Comparison of ENCODE assay signal across 8 cellular contexts in genomic region chr12:108618079-108618952, GRCh38. TPM values are rescaled to one million over a fixed set of nuclear protein-coding genes. Genes with fewer than 3 reads are reported as not detected.
DNase-seq lines count a peak whose midpoint lies in the region; ATAC-seq, FAIRE-seq and TF ChIP-seq lines count a peak whose summit lies in the region.

No MANE protein-coding gene starts in this region.

- intact Hi-C loops in posterior cingulate gyrus (cut with DNase I) (loop anchor here (1.0 to 2.0 kb wide), 2 partner anchors 48 to 55 kb away; no protein-coding TSS in a partner anchor), uterus (cut with DNase I; ENCODE audit: low total_unique reads) (loop anchor here (5.0 kb wide), 1 partner anchor 56 kb away; the partner anchor contains the start of genes ISCU and SART3)

- no peaks in the 10 kb centered on the region for H3K4me1 Mint-ChIP-seq in glutamatergic neuron (ENCODE audit: low read depth, unreplicated experiment)

- peak overlapping the region; percentile 1 to 91 for H3K27ac Mint-ChIP-seq in activated naive CD4-positive, alpha-beta T cell treated with anti-CD3 and anti-CD28 coated beads, Interleukin-2, amount 50 U/mL, for 72 hours
- no peak overlapping the region for H3K27ac Mint-ChIP-seq in glutamatergic neuron (ENCODE audit: unreplicated experiment)

- TF ChIP-seq POLR2A in uterus (IDR thresholded peaks at IDR 0.05) = no peak

- no peak overlapping the region for H3K4me3 Mint-ChIP-seq in glutamatergic neuron (ENCODE audit: unreplicated experiment)

- peaks cover 4% of the 10 kb centered on the region for H3K27me3 Mint-ChIP-seq in glutamatergic neuron (ENCODE audit: unreplicated experiment)

- H3K9me2 ChIP-seq in GM23248 (ENCODE audit: insufficient read depth) = no peaks in the 10 kb centered on the region

- H3K4me1 ChIP-seq in GM23248 (ENCODE audit: insufficient read depth) = peaks cover 11% of the 10 kb centered on the region; the same call in 1 of the 2 replicates
- H3K4me1 ChIP-seq in uterus = no peaks in the 10 kb centered on the region

- no peak for FAIRE-seq in D721Med (lab: Jason Lieb, UNC)

- H3K27me3 ChIP-seq in GM23248 (replicated peaks; ENCODE audit: insufficient read depth) (no peaks in the 10 kb centered on the region), uterus (no peaks in the 10 kb centered on the region)

- H3K36me3 Mint-ChIP-seq in activated naive CD4-positive, alpha-beta T cell treated with anti-CD3 and anti-CD28 coated beads, Interleukin-2, amount 50 U/mL, for 72 hours = peaks cover 13 to 41% of the 10 kb centered on the region in 2 donors
- H3K36me3 Mint-ChIP-seq in glutamatergic neuron (ENCODE audit: unreplicated experiment) = peaks cover 6% of the 10 kb centered on the region

- WGBS in GM23248 (ENCODE audit: low coverage in 1 of 2, low lambda C conversion rate in 2 of 2, missing lambda C conversion rate in 2 of 2), 2 experiments = 11 to 12% methylated on average over 16 of the region's 16 CpGs

- no peak overlapping the region for H3K4me2 ChIP-seq in GM23248 (ENCODE audit: unreplicated experiment)

- no peak overlapping the region for H3K9ac ChIP-seq in GM23248

- no peak overlapping the region for H2AFZ ChIP-seq in GM23248

- no peaks in the 10 kb centered on the region for H4K20me1 ChIP-seq in GM23248 (ENCODE audit: insufficient read depth)

- no peaks in the 10 kb centered on the region for H3K36me3 ChIP-seq in GM23248 (ENCODE audit: low read depth)
- H3K36me3 ChIP-seq in uterus = no peaks in the 10 kb centered on the region

- no peaks in the 10 kb centered on the region for H3K79me2 ChIP-seq in GM23248 (ENCODE audit: insufficient read depth)

- in situ Hi-C loops in GM23248 (cut with MboI) = loop anchor here (5.0 kb wide), 1 partner anchor 46 kb away; no protein-coding TSS in a partner anchor

- no peak overlapping the region for H3K4me3 ChIP-seq in GM23248
- H3K4me3 ChIP-seq in uterus = no peak overlapping the region

- H3K27ac ChIP-seq in GM23248 (no peak overlapping the region), uterus (no peak overlapping the region)

- TF ChIP-seq CTCF in D721Med (IDR thresholded peaks at IDR 0.05; ENCODE audit: insufficient read depth, missing control alignments) (peak; percentile 91), glutamatergic neuron (IDR thresholded peaks at IDR 0.05; ENCODE audit: partially characterized antibody, unreplicated experiment) (peak; percentile 99), uterus (IDR thresholded peaks at IDR 0.05) (peak; percentile 90 to 98 (median 92))

- no peaks in the 10 kb centered on the region for H3K9me3 ChIP-seq in GM23248 (ENCODE audit: low read depth)
- H3K9me3 ChIP-seq in uterus = no peaks in the 10 kb centered on the region

- peak; percentile 25 to 56 for ATAC-seq in activated naive CD4-positive, alpha-beta T cell treated with anti-CD3 and anti-CD28 coated beads, Interleukin-2, amount 50 U/mL, for 72 hours

- H3K9me3 Mint-ChIP-seq in activated naive CD4-positive, alpha-beta T cell treated with anti-CD3 and anti-CD28 coated beads, Interleukin-2, amount 50 U/mL, for 72 hours = peaks cover 0 to 6% of the 10 kb centered on the region in 2 donors
- H3K9me3 Mint-ChIP-seq in glutamatergic neuron (ENCODE audit: unreplicated experiment) = peaks cover 5% of the 10 kb centered on the region

- H3F3A ChIP-seq in GM23248 (ENCODE audit: insufficient read depth) = peaks cover 19% of the 10 kb centered on the region; the same call in 1 of the 2 replicates

- DNase-seq in D721Med (ENCODE audit: insufficient read length, low spot score) = peak; percentile 86
- peak; percentile 90 for DNase-seq in GM23248
- peak; percentile 39 for DNase-seq in NCI-H1092 treated with DMSO at 0.1 percent for 48 hours (lab: John Stamatoyannopoulos, UW)
- peak; percentile 25 for DNase-seq in SKM-1 (lab: John Stamatoyannopoulos, UW; ENCODE audit: unreplicated experiment)
- peak; percentile 80 to 83 for DNase-seq in activated naive CD4-positive, alpha-beta T cell treated with anti-CD3 and anti-CD28 coated beads, Interleukin-2, amount 50 U/mL, for 72 hours (ENCODE audit: low spot score in 2 of 2)
- peak; percentile 88 for DNase-seq in glutamatergic neuron
- peak; percentile 61 to 96 (median 81) for DNase-seq in posterior cingulate gyrus
- peak; percentile 80 to 83 for DNase-seq in uterus

RNA-seq across cellular contexts. Expression of gene SELPLG, which starts 15.4 kb away (rescaled TPM):
- 4.4 and 6.1 TPM in 2 replicates for total RNA-seq in GM23248 (2014; rRNA removed; shearing (Covaris generic))
- polyA plus RNA-seq in GM23248 (2016; fragmentation: Nextera tagmentation; extraction: Ambion mirVana) = 6.2 and 6.7 TPM in 2 replicates
- total RNA-seq in activated naive CD4-positive, alpha-beta T cell treated with anti-CD3 and anti-CD28 coated beads, Interleukin-2, amount 50 U/mL, for 72 hours = 10 to 100 TPM; 30.0 to 35.9 TPM
- 0.34 TPM for total RNA-seq in glutamatergic neuron (ENCODE audit: unreplicated experiment)
- total RNA-seq in uterus = 1 to 10 TPM; 1.5 to 6.5 (median 2.9) TPM

RNA-seq across cellular contexts. Expression of gene TMEM119, which starts 20.4 kb away (rescaled TPM):
- total RNA-seq in GM23248 (2014; rRNA removed; shearing (Covaris generic)) = 58.6 and 93.2 TPM in 2 replicates
- 55.5 and 58.1 TPM in 2 replicates for polyA plus RNA-seq in GM23248 (2016; fragmentation: Nextera tagmentation; extraction: Ambion mirVana)
- total RNA-seq in activated naive CD4-positive, alpha-beta T cell treated with anti-CD3 and anti-CD28 coated beads, Interleukin-2, amount 50 U/mL, for 72 hours = under 1 TPM in 1 of 2 donors, not detected in 1; 0.09 TPM
- 0.15 TPM for total RNA-seq in glutamatergic neuron (ENCODE audit: unreplicated experiment)
- total RNA-seq in uterus = 100 to 1,000 TPM in 1 of 4 donors, 10 to 100 TPM in 2, 1 to 10 TPM in 1; 9.1 to 102 (median 12.4) TPM

RNA-seq across cellular contexts. Expression of gene ISCU, which starts 55.9 kb away (rescaled TPM):
- 145 and 159 TPM in 2 replicates for total RNA-seq in GM23248 (2014; rRNA removed; shearing (Covaris generic))
- 237 and 240 TPM in 2 replicates for polyA plus RNA-seq in GM23248 (2016; fragmentation: Nextera tagmentation; extraction: Ambion mirVana)
- total RNA-seq in activated naive CD4-positive, alpha-beta T cell treated with anti-CD3 and anti-CD28 coated beads, Interleukin-2, amount 50 U/mL, for 72 hours = 100 to 1,000 TPM in 1 of 2 donors, 10 to 100 TPM in 1; 53.6 to 158 TPM
- total RNA-seq in glutamatergic neuron (ENCODE audit: unreplicated experiment) (48.4 TPM), uterus (100 to 1,000 TPM in 3 of 4 donors, 10 to 100 TPM in 1; 81.3 to 226 (median 161) TPM)

RNA-seq across cellular contexts. Expression of gene SART3, which starts 57.3 kb away (rescaled TPM):
- total RNA-seq in GM23248 (2014; rRNA removed; shearing (Covaris generic)) = 29.7 and 34.0 TPM in 2 replicates
- 20.5 and 20.8 TPM in 2 replicates for polyA plus RNA-seq in GM23248 (2016; fragmentation: Nextera tagmentation; extraction: Ambion mirVana)
- total RNA-seq in activated naive CD4-positive, alpha-beta T cell treated with anti-CD3 and anti-CD28 coated beads, Interleukin-2, amount 50 U/mL, for 72 hours = 100 to 1,000 TPM in 1 of 2 donors, 10 to 100 TPM in 1; 89.0 to 105 TPM
- total RNA-seq in glutamatergic neuron (ENCODE audit: unreplicated experiment) = 72.6 TPM
- 10 to 100 TPM; 16.2 to 86.1 (median 55.7) TPM for total RNA-seq in uterus

Comparison
In these comparisons a context has a peak if more than half of its experiments do, and no peak if none do; other contexts are left out.
1. DNase-seq: peak in every context shown above with its lines; median percentile 90 in GM23248; 88 in glutamatergic neuron; 86 in D721Med; 82 in activated naive CD4-positive, alpha-beta T cell treated with anti-CD3 and anti-CD28 coated beads, Interleukin-2, amount 50 U/mL, for 72 hours; 82 in uterus; 81 in posterior cingulate gyrus; 39 in NCI-H1092 treated with DMSO at 0.1 percent for 48 hours; 25 in SKM-1.